In the genomic region with DNA sequence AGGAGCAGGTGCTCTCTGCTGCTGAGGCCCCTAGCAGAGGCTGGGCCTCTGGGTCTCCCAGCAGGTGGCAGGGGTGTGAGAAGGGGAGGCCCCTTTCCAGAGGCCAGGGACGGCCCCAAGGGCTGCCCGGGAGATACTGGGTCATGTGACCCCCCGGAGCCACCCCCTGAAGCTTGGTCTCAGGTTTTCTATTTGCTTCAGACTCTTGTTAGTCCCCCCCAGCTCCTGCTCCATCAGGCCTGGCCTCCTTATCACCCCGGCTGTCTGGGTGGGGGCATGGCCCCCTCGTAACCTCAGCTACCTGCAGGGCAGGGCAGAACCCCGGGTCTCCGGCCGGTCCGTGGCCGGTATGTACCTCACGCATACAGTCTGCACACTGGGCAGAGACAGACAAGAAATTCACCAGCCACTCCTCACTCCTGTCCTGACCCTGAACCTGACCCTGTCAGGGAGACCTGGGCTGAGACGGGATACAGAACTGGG, we compare ENCODE assay signal across 19 cellular contexts. TPM values are rescaled to one million over a fixed set of nuclear protein-coding genes. Genes with fewer than 3 reads are reported as not detected.
A peak's percentile ranks its signal among the peaks of the same experiment; 100 is the strongest.
DNase-seq lines count a peak whose midpoint lies in the region; ATAC-seq, FAIRE-seq and TF ChIP-seq lines count a peak whose summit lies in the region.
"Had no signal": no experiment of that assay in that cellular context is flagged by ENCODE, and none has a peak within 500 bp of the region (broad histone marks: within the 10 kb centered on the region; RNA-seq: fewer than 3 reads in every experiment).

No MANE protein-coding gene starts in this region.

- peaks cover 18% of the 10 kb centered on the region for H3K4me1 Mint-ChIP-seq in activated naive CD4-positive, alpha-beta T cell treated with anti-CD3 and anti-CD28 coated beads for 36 hours (ENCODE audit: low read depth)

- no peaks in the 10 kb centered on the region for H4K20me1 ChIP-seq in DOHH2 (ENCODE audit: control insufficient read depth, insufficient read depth, low read depth, low read length)
- H4K20me1 ChIP-seq in OCI-LY7 (ENCODE audit: insufficient read depth, low read length) = no peaks in the 10 kb centered on the region

- H3K79me2 ChIP-seq in DOHH2 (ENCODE audit: control insufficient read depth, low read length) (no peaks in the 10 kb centered on the region), OCI-LY7 (ENCODE audit: insufficient read depth, low read depth, low read length) (no peaks in the 10 kb centered on the region)

- no peak for FAIRE-seq in kidney (lab: Jason Lieb, UNC)

- no peak overlapping the region for H3K27ac Mint-ChIP-seq in activated naive CD4-positive, alpha-beta T cell treated with anti-CD3 and anti-CD28 coated beads for 36 hours
- H3K27ac Mint-ChIP-seq: activated naive CD4-positive, alpha-beta T cell treated with anti-CD3 and anti-CD28 coated beads, Interleukin-2, amount 50 U/mL, for 72 hours had no signal

- H3K4me1 ChIP-seq in DOHH2 (ENCODE audit: control insufficient read depth, low read length) (peaks cover 82% of the 10 kb centered on the region), OCI-LY7 (ENCODE audit: insufficient read depth, low read length, poor library complexity, severe bottlenecking) (peaks cover 77% of the 10 kb centered on the region), kidney (ENCODE audit: control insufficient read depth in 1 of 2, insufficient read depth in 1 of 2, low read depth in 1 of 2, low read length in 2 of 2) (peaks cover 0 to 2% of the 10 kb centered on the region in 2 donors)

- H3K4me3 ChIP-seq in DOHH2 (ENCODE audit: low read length) = peak overlapping the region; percentile 23
- peak overlapping the region; percentile 33 for H3K4me3 ChIP-seq in OCI-LY7 (ENCODE audit: low read depth, low read length, poor library complexity, severe bottlenecking)
- no peak overlapping the region for H3K4me3 ChIP-seq in kidney (ENCODE audit: low read length in 2 of 2)
- H3K4me3 ChIP-seq: body of pancreas, sigmoid colon had no signal

- POLR2A ChIA-PET in OCI-LY7 (lab: Charles Lee) = interaction anchor here (1.1 to 1.5 kb wide), 2 partner anchors 13 to 16 kb away, joined by 6 to 7 read pairs; no protein-coding TSS in a partner anchor

- peak overlapping the region; percentile 60; the same call in 1 of the 2 replicates for H2AFZ ChIP-seq in OCI-LY7 (ENCODE audit: low read length)

- ATAC-seq in HG02571 (IDR thresholded peaks at IDR 0.05; ENCODE audit: unreplicated experiment) = no peak
- ATAC-seq: activated naive CD4-positive, alpha-beta T cell treated with anti-CD3 and anti-CD28 coated beads, Interleukin-2, amount 50 U/mL, for 72 hours; body of pancreas had no signal

- H3K9ac ChIP-seq in kidney (ENCODE audit: low read length in 2 of 2) = no peak overlapping the region

- peaks cover 20% of the 10 kb centered on the region for H3F3A ChIP-seq in DOHH2 (ENCODE audit: control insufficient read depth, insufficient read depth)

- no peaks in the 10 kb centered on the region for H3K27me3 ChIP-seq in DOHH2 (ENCODE audit: control insufficient read depth, low read length)

- H3K27me3 Mint-ChIP-seq in activated naive CD4-positive, alpha-beta T cell treated with anti-CD3 and anti-CD28 coated beads for 36 hours (ENCODE audit: low read depth) = peaks cover 20% of the 10 kb centered on the region

- intact Hi-C loops in OCI-LY7 (cut with micrococcal nuclease; ENCODE audit: unreplicated experiment) (loop anchor here (1.0 to 5.0 kb wide), 3 partner anchors 12 to 422 kb away; a partner anchor contains a TSS), kidney (cut with DNase I) (no loop called here)
- intact Hi-C loops in activated naive CD4-positive, alpha-beta T cell treated with anti-CD3 and anti-CD28 coated beads for 36 hours (cut with micrococcal nuclease) = no loop called here

- no peaks in the 10 kb centered on the region; the same call in 1 of the 2 replicates for H3K36me3 ChIP-seq in DOHH2 (ENCODE audit: control insufficient read depth, low read length)
- peaks cover 5% of the 10 kb centered on the region for H3K36me3 ChIP-seq in OCI-LY7 (ENCODE audit: insufficient read depth, low read length)
- H3K36me3 ChIP-seq in kidney (ENCODE audit: control insufficient read depth in 1 of 2, insufficient read depth in 2 of 2, low read length in 2 of 2) = no peaks in the 10 kb centered on the region
- H3K36me3 ChIP-seq: sigmoid colon had no signal

- H3K27ac ChIP-seq in DOHH2 (ENCODE audit: low read depth, low read length) (peak overlapping the region; percentile 61), OCI-LY7 (ENCODE audit: low read depth, low read length, poor library complexity, severe bottlenecking) (peak overlapping the region; percentile 98), kidney (ENCODE audit: low read depth in 2 of 2, low read length in 2 of 2) (no peak overlapping the region)
- H3K27ac ChIP-seq: body of pancreas, sigmoid colon had no signal

- TF ChIP-seq CTCF in DOHH2 (IDR thresholded peaks at IDR 0.05; ENCODE audit: low read depth, low read length, poor library complexity, severe bottlenecking) (no peak), OCI-LY7 (conservative IDR thresholded peaks at IDR 0.05; ENCODE audit: low read length) (peak; percentile 43; the same call in 1 of the 2 replicates), kidney (IDR thresholded peaks at IDR 0.05; ENCODE audit: borderline replicate concordance, extremely low read depth, insufficient read depth) (no peak)

- H3K4me3 Mint-ChIP-seq in activated naive CD4-positive, alpha-beta T cell treated with anti-CD3 and anti-CD28 coated beads for 36 hours = no peak overlapping the region

- H3K9me2 ChIP-seq in DOHH2 (replicated peaks; ENCODE audit: control insufficient read depth, low read length) = no peaks in the 10 kb centered on the region
- H3K9me2 ChIP-seq in OCI-LY7 (ENCODE audit: insufficient read depth, low read length) = no peaks in the 10 kb centered on the region

- H3K36me3 Mint-ChIP-seq in activated naive CD4-positive, alpha-beta T cell treated with anti-CD3 and anti-CD28 coated beads for 36 hours (ENCODE audit: low read depth) = no peaks in the 10 kb centered on the region
- H3K36me3 Mint-ChIP-seq: activated naive CD4-positive, alpha-beta T cell treated with anti-CD3 and anti-CD28 coated beads, Interleukin-2, amount 50 U/mL, for 72 hours had no signal

- no TSS peak for BruUV-seq in OCI-LY7 (replicated peaks; lab: Mats Ljungman, UMichigan)

- DNase-seq in GM19238 (ENCODE audit: insufficient read length, low spot score) = peak; percentile 46
- DNase-seq in OCI-LY7 (ENCODE audit: low spot score) = peak; percentile 80
- peak; percentile 78 for DNase-seq in kidney
- DNase-seq in NCI-H2107 treated with DMSO at 0.1 percent for 48 hours (lab: John Stamatoyannopoulos, UW; ENCODE audit: unreplicated experiment) = no peak
- no peak for DNase-seq in NCI-H510A (lab: John Stamatoyannopoulos, UW)
- DNase-seq in activated naive CD4-positive, alpha-beta T cell treated with anti-CD3 and anti-CD28 coated beads for 36 hours = no peak
- DNase-seq: activated T-cell treated with anti-CD3 and anti-CD28 coated beads, Interleukin-2, amount 50 U/mL, for 1 hour; body of pancreas; foreskin melanocyte; KBM-7; NCI-H2081; NCI-H526 treated with DMSO at 0.1 percent for 48 hours; nucleus accumbens; sigmoid colon; substantia nigra; SW 1271 had no signal

- CTCF ChIA-PET in OCI-LY7 (lab: Charles Lee; ENCODE audit: unreplicated experiment) = no interaction called here
- CTCF ChIA-PET in activated naive CD4-positive, alpha-beta T cell treated with anti-CD3 and anti-CD28 coated beads for 36 hours (lab: Charles Lee) = no interaction called here

- no peaks in the 10 kb centered on the region for H3K9me3 Mint-ChIP-seq in activated naive CD4-positive, alpha-beta T cell treated with anti-CD3 and anti-CD28 coated beads for 36 hours
- H3K9me3 Mint-ChIP-seq: activated naive CD4-positive, alpha-beta T cell treated with anti-CD3 and anti-CD28 coated beads, Interleukin-2, amount 50 U/mL, for 72 hours had no signal

- peak overlapping the region; percentile 63 for H3K4me2 ChIP-seq in DOHH2 (ENCODE audit: low read length)
- peak overlapping the region; percentile 76 for H3K4me2 ChIP-seq in OCI-LY7 (ENCODE audit: low read length)

- H3K9me3 ChIP-seq in DOHH2 (ENCODE audit: control insufficient read depth, insufficient read depth, low read length) (peaks cover 5% of the 10 kb centered on the region; the same call in 1 of the 2 replicates), OCI-LY7 (ENCODE audit: low read length) (peaks cover 10% of the 10 kb centered on the region; the same call in 1 of the 2 replicates), kidney (ENCODE audit: control insufficient read depth in 1 of 2, low read length in 2 of 2) (no peaks in the 10 kb centered on the region)
- H3K9me3 ChIP-seq: body of pancreas, sigmoid colon had no signal

RNA-seq across cellular contexts. Expression of a gene that starts 13.2 kb away (rescaled TPM):
- total RNA-seq in OCI-LY7 (2014; rRNA removed; shearing (Covaris generic)) = 413 and 518 TPM in 2 replicates
- total RNA-seq in OCI-LY7 (2022) (811 and 878 TPM in 2 replicates), kidney (50.2 TPM)
- 20.3 TPM for polyA plus RNA-seq in kidney (ENCODE audit: insufficient read depth, low read depth, low replicate concordance)
- 10 to 100 TPM; 84.8 to 86.7 TPM for total RNA-seq in activated naive CD4-positive, alpha-beta T cell treated with anti-CD3 and anti-CD28 coated beads for 36 hours

Comparison
In these comparisons a context has a peak if more than half of its experiments do, and no peak if none do; other contexts are left out.
1. H3K27ac ChIP-seq: peak in DOHH2 (single experiment) and OCI-LY7 (single experiment); none in kidney (0 of 2).
2. H3K4me3 ChIP-seq: peak in DOHH2 (single experiment) and OCI-LY7 (single experiment); none in kidney (0 of 2).
3. DNase-seq: peak in GM19238 (single experiment), OCI-LY7 (single experiment) and kidney (single experiment); none in NCI-H2107 treated with DMSO at 0.1 percent for 48 hours (single experiment), NCI-H510A (single experiment) and activated naive CD4-positive, alpha-beta T cell treated with anti-CD3 and anti-CD28 coated beads for 36 hours (single experiment).